8 cellular contexts compared by ENCODE assay signal in the genomic region with DNA sequence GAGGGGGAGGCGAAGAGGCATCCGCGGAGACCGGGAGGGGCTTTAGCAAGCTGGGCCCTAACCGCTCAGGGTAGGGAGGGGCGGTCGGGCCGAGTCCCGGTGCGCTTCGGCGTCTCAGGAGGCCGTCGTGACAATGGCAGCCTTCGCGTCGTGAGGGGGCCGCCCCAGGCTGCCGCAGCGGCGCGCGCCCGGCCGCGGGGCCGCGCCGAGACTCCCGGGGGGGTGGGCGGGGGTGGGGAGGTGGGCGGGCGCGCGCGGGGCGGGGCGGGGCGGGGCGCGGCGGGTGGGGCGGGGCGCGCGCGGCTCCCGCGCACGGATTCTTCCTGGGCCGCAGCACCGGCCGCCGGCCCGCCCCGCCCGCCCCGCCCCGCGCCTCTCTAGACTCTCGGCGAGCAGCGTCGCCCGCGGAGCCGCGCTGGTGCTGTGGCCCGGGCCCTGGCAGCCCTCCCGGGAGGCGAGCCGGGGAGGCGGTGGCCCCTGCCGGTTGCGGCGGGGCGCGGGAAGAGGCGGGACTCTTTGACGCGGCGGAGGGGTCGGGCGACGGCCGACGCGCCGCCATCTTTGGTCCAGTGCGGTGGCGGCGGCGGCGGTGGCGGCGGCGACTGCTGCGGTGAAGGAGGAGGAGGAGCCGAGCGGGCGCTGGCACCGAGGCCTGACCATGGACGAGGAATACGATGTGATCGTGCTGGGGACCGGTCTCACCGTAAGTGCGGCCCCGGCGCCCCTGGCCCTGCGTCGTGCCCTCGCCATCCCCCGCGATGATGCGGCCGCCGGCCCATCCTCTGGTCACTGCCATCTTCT. TPM values are rescaled to one million over a fixed set of nuclear protein-coding genes. Genes with fewer than 3 reads are reported as not detected.
A peak's percentile ranks its signal among the peaks of the same experiment; 100 is the strongest.
DNase-seq lines count a peak whose midpoint lies in the region; ATAC-seq and TF ChIP-seq lines count a peak whose summit lies in the region.

TSS of gene GDI1 (plus strand) at position 558 of the 801 bp plus-strand sequence. CDS start at position 659, 101 bp downstream.

- DNase-seq in SIG-M5 treated with dmso at 0.1 percent for 504 hours (lab: John Stamatoyannopoulos, UW; ENCODE audit: unreplicated experiment) (peak; percentile 10), SIG-M5 (lab: John Stamatoyannopoulos, UW) (no peak), NB4 (ENCODE audit: low read depth) (peak; percentile 65), choroid plexus epithelial cell (ENCODE audit: low read depth) (no peak), left colon (peak in 1 of 2 donors; percentile 58)
- peak; percentile 18 to 43 (median 28) for DNase-seq in activated CD4-positive, CD25-positive, alpha-beta regulatory T cell (lab: John Stamatoyannopoulos, UW)
- peak; percentile 36 to 44 for DNase-seq in stimulated activated CD4-positive, alpha-beta T cell treated with anti-CD3 and anti-CD28 coated beads, Interleukin-2, amount 100 ng/mL, for 48 hours

- TF ChIP-seq CTCF in NB4 (IDR thresholded peaks at IDR 0.05; ENCODE audit: low read depth, low read length), result no peak
- TF ChIP-seq CTCF in choroid plexus epithelial cell (conservative IDR thresholded peaks at IDR 0.05; ENCODE audit: low read depth, low read length), result no peak

- peak; percentile 73 for ATAC-seq in left colon
- no peak for ATAC-seq in GM19023 (IDR thresholded peaks at IDR 0.05; ENCODE audit: unreplicated experiment)

- intact Hi-C loops in left colon (cut with DNase I, micrococcal nuclease), result no loop called here

- peak within 1 kb of the TSS; percentile 50 for H3K4me3 ChIP-seq in NB4 (ENCODE audit: low read depth, low read length)
- peak within 1 kb of the TSS; percentile 72 for H3K4me3 ChIP-seq in choroid plexus epithelial cell (ENCODE audit: low read depth, low read length)

- no peak for TF ChIP-seq POLR2A in NB4 (IDR thresholded peaks at IDR 0.05; ENCODE audit: extremely low read depth, insufficient read length)

RNA-seq across cellular contexts. Expression of gene GDI1, which starts in this region (rescaled TPM):
- total RNA-seq in left colon, result 10 to 100 TPM; 63.3 to 65.0 TPM

Comparison
In these comparisons a context has a peak if more than half of its experiments do, and no peak if none do; other contexts are left out.
1. DNase-seq: peak in SIG-M5 treated with dmso at 0.1 percent for 504 hours (single experiment), NB4 (single experiment), activated CD4-positive, CD25-positive, alpha-beta regulatory T cell (4 of 4) and stimulated activated CD4-positive, alpha-beta T cell treated with anti-CD3 and anti-CD28 coated beads, Interleukin-2, amount 100 ng/mL, for 48 hours (2 of 2); none in SIG-M5 (single experiment) and choroid plexus epithelial cell (single experiment).